Comparison of ENCODE assay signal across 3 cellular contexts in genomic region chr2:36688291-36688690, GRCh38. TPM values are rescaled to one million over a fixed set of nuclear protein-coding genes. Genes with fewer than 3 reads are reported as not detected.
"Had no signal": no experiment of that assay in that cellular context is flagged by ENCODE, and none has a peak within 500 bp of the region (broad histone marks: within the 10 kb centered on the region; RNA-seq: fewer than 3 reads in every experiment).

No MANE protein-coding gene starts in this region.

RNA-seq across cellular contexts. Expression of gene VIT, which starts 8.2 kb away (rescaled TPM):
- total RNA-seq: GM23338, H1, H7 had no signal
